Comparison of ENCODE assay signal across 8 cellular contexts in the genomic region with DNA sequence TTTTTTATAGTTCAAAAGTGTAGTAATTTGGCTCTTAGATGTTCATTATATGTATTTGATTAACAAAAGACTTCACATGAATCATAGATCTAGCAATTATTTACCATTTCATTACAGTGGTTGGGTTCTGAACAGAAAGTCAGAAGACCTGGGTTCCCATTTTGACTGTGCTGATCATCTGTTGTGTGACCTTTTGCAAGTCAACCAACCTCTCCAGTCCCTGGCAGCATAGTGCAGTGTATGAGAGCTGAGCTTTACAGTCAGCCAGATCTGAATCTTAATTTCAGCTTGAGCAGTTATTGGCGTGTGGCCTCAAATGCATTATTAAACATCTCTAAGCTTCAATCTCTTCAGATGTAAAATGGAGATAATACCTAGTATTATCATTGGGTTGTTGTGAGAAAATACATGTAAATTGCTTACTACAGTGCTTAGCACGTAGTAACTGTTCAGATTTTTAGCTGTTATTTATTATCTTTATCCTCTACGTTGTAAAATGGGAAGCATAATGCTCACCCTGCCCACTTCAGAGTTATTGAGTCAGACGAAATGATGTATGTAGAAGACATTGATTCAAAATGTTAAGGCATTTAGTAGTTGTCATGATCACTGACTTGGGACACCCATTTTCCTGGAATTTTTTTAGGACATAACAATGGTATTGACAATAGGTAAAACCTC.
DNase-seq lines count a peak whose midpoint lies in the region; ATAC-seq lines count a peak whose summit lies in the region.

No MANE protein-coding gene starts in this region.

- H3K9me3 Mint-ChIP-seq in activated naive CD4-positive, alpha-beta T cell treated with anti-CD3 and anti-CD28 coated beads, Interleukin-2, amount 10 ng/mL, durations not matched to agents 7 days and 5 days = no peaks in the 10 kb centered on the region
- no peaks in the 10 kb centered on the region for H3K9me3 Mint-ChIP-seq in natural killer cell treated with Interleukin-12 subunit alpha and Interleukin-12 subunit beta and Interleukin-15 and Interleukin-18, amount 100 ng/mL, for 72 hours

- H3K27ac ChIP-seq in BLaER1 treated with 17β-estradiol and CSF1 and Interleukin-3, amounts not matched to agents 10 nM and 100 nM = peak overlapping the region; percentile 67 to 92 (median 85); a peak in 21 of 22 replicates

- H3K9me3 ChIP-seq in BLaER1 treated with 17β-estradiol and CSF1 and Interleukin-3, amounts not matched to agents 10 nM and 100 nM (replicated peaks in 1 of 11) = no peaks in the 10 kb centered on the region

- ATAC-seq in GM19351 (IDR thresholded peaks at IDR 0.05; ENCODE audit: unreplicated experiment) (peak; percentile 42), HG03442 (IDR thresholded peaks at IDR 0.05; ENCODE audit: unreplicated experiment) (peak; percentile 42)
- ATAC-seq in natural killer cell treated with Interleukin-12 subunit alpha and Interleukin-12 subunit beta and Interleukin-15 and Interleukin-18, amount 100 ng/mL, for 72 hours = peak; percentile 64 to 72

- H3K27me3 Mint-ChIP-seq in activated naive CD4-positive, alpha-beta T cell treated with anti-CD3 and anti-CD28 coated beads, Interleukin-2, amount 10 ng/mL, durations not matched to agents 7 days and 5 days = no peaks in the 10 kb centered on the region
- H3K27me3 Mint-ChIP-seq in natural killer cell treated with Interleukin-12 subunit alpha and Interleukin-12 subunit beta and Interleukin-15 and Interleukin-18, amount 100 ng/mL, for 72 hours = no peaks in the 10 kb centered on the region

- peak overlapping the region; percentile 74 to 95 (median 89) for H3K4me2 ChIP-seq in BLaER1 treated with 17β-estradiol and CSF1 and Interleukin-3, amounts not matched to agents 10 nM and 100 nM

- H3K27me3 ChIP-seq in BLaER1 treated with 17β-estradiol and CSF1 and Interleukin-3, amounts not matched to agents 10 nM and 100 nM = no peaks in the 10 kb centered on the region

- peaks cover 55 to 80% (median 67%) of the 10 kb centered on the region in 10 experiments for H3K4me1 ChIP-seq in BLaER1 treated with 17β-estradiol and CSF1 and Interleukin-3, amounts not matched to agents 10 nM and 100 nM

- peak overlapping the region; percentile 49 to 69 (median 60); a peak in 18 of 20 replicates for H3K4me3 ChIP-seq in BLaER1 treated with 17β-estradiol and CSF1 and Interleukin-3, amounts not matched to agents 10 nM and 100 nM

- peak overlapping the region; percentile 95 for H3K27ac Mint-ChIP-seq in activated naive CD4-positive, alpha-beta T cell treated with anti-CD3 and anti-CD28 coated beads, Interleukin-2, amount 10 ng/mL, durations not matched to agents 7 days and 5 days
- H3K27ac Mint-ChIP-seq in natural killer cell treated with Interleukin-12 subunit alpha and Interleukin-12 subunit beta and Interleukin-15 and Interleukin-18, amount 100 ng/mL, for 72 hours = peak overlapping the region; percentile 98 to 99

- peak; percentile 60 for DNase-seq in activated naive CD4-positive, alpha-beta T cell treated with anti-CD3 and anti-CD28 coated beads, Interleukin-2, amount 10 ng/mL, durations not matched to agents 7 days and 5 days
- DNase-seq in natural killer cell treated with Interleukin-12 subunit alpha and Interleukin-12 subunit beta and Interleukin-15 and Interleukin-18, amount 100 ng/mL, for 72 hours (ENCODE audit: low spot score) = peak; percentile 71
- DNase-seq in mesenteric fat pad (ENCODE audit: low spot score) = no peak
- no peak for DNase-seq in NCI-H226
- no peak for DNase-seq in AG08395 (ENCODE audit: low spot score)

- H3K36me3 ChIP-seq in BLaER1 treated with 17β-estradiol and CSF1 and Interleukin-3, amounts not matched to agents 10 nM and 100 nM = peaks cover 42 to 77% (median 73%) of the 10 kb centered on the region in 11 experiments

- H3K36me3 Mint-ChIP-seq in activated naive CD4-positive, alpha-beta T cell treated with anti-CD3 and anti-CD28 coated beads, Interleukin-2, amount 10 ng/mL, durations not matched to agents 7 days and 5 days = peaks cover 67% of the 10 kb centered on the region
- H3K36me3 Mint-ChIP-seq in natural killer cell treated with Interleukin-12 subunit alpha and Interleukin-12 subunit beta and Interleukin-15 and Interleukin-18, amount 100 ng/mL, for 72 hours = peaks cover 11% of the 10 kb centered on the region

- peak overlapping the region; percentile 76 to 88 (median 80); a peak in 19 of 22 replicates for H3K9ac ChIP-seq in BLaER1 treated with 17β-estradiol and CSF1 and Interleukin-3, amounts not matched to agents 10 nM and 100 nM

- CTCF ChIA-PET in activated naive CD4-positive, alpha-beta T cell treated with anti-CD3 and anti-CD28 coated beads, Interleukin-2, amount 10 ng/mL, durations not matched to agents 7 days and 5 days (lab: Charles Lee) = interaction anchor here (1.0 to 1.5 kb wide), 7 partner anchors 9 to 108 kb away, joined by 3 to 7 read pairs (median 5); no protein-coding TSS in a partner anchor

- H4K20me1 ChIP-seq in BLaER1 treated with 17β-estradiol and CSF1 and Interleukin-3, amounts not matched to agents 10 nM and 100 nM = peaks cover 0 to 82% (median 0%) of the 10 kb centered on the region in 11 experiments; a peak in 6 of 22 replicates

- H3K4me3 Mint-ChIP-seq in activated naive CD4-positive, alpha-beta T cell treated with anti-CD3 and anti-CD28 coated beads, Interleukin-2, amount 10 ng/mL, durations not matched to agents 7 days and 5 days = peak overlapping the region; percentile 92
- H3K4me3 Mint-ChIP-seq in natural killer cell treated with Interleukin-12 subunit alpha and Interleukin-12 subunit beta and Interleukin-15 and Interleukin-18, amount 100 ng/mL, for 72 hours = peak overlapping the region; percentile 99

- peaks cover 73% of the 10 kb centered on the region for H3K4me1 Mint-ChIP-seq in activated naive CD4-positive, alpha-beta T cell treated with anti-CD3 and anti-CD28 coated beads, Interleukin-2, amount 10 ng/mL, durations not matched to agents 7 days and 5 days
- peaks cover 60 to 82% of the 10 kb centered on the region in 2 donors for H3K4me1 Mint-ChIP-seq in natural killer cell treated with Interleukin-12 subunit alpha and Interleukin-12 subunit beta and Interleukin-15 and Interleukin-18, amount 100 ng/mL, for 72 hours (ENCODE audit: low read depth in 2 of 2)

Comparison
In these comparisons a context has a peak if more than half of its experiments do, and no peak if none do; other contexts are left out.
1. DNase-seq: peak in activated naive CD4-positive, alpha-beta T cell treated with anti-CD3 and anti-CD28 coated beads, Interleukin-2, amount 10 ng/mL, durations not matched to agents 7 days and 5 days (single experiment) and natural killer cell treated with Interleukin-12 subunit alpha and Interleukin-12 subunit beta and Interleukin-15 and Interleukin-18, amount 100 ng/mL, for 72 hours (single experiment); none in mesenteric fat pad (single experiment), NCI-H226 (single experiment) and AG08395 (single experiment).
2. Peak in every context shown above with its lines, with median percentiles within 50 percentile points of each other: ATAC-seq.